1 cellular context compared by ENCODE assay signal in the genomic region with DNA sequence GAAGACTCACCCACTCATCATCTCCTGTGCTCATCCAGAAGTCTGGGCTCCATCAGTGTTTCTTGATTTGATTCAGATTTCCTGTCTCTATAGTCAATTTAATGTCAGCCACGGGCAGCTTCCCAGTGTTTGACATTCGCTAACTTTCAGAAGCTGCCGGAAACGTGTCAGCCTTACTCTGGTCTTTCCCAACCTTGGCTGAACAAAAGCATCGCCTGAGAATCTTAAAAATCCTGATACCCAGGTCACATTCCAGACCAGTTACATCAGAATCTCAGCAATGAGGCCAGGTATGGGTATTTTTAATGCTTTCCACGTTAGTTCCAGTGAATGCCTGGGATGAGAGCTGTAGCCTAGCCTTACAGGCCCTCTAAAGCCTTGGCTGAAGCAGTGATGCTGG.
TF ChIP-seq lines count a peak whose summit lies in the region.

No MANE protein-coding gene starts in this region.

TF ChIP-seq in HepG2, 621 proteins besides CTCF, POLR2A, EP300 and RAD21:
- TF ChIP-seq CBFB (CRISPR knock-in tag; IDR thresholded peaks at IDR 0.05): no peak
- TF ChIP-seq, protein P1, sequence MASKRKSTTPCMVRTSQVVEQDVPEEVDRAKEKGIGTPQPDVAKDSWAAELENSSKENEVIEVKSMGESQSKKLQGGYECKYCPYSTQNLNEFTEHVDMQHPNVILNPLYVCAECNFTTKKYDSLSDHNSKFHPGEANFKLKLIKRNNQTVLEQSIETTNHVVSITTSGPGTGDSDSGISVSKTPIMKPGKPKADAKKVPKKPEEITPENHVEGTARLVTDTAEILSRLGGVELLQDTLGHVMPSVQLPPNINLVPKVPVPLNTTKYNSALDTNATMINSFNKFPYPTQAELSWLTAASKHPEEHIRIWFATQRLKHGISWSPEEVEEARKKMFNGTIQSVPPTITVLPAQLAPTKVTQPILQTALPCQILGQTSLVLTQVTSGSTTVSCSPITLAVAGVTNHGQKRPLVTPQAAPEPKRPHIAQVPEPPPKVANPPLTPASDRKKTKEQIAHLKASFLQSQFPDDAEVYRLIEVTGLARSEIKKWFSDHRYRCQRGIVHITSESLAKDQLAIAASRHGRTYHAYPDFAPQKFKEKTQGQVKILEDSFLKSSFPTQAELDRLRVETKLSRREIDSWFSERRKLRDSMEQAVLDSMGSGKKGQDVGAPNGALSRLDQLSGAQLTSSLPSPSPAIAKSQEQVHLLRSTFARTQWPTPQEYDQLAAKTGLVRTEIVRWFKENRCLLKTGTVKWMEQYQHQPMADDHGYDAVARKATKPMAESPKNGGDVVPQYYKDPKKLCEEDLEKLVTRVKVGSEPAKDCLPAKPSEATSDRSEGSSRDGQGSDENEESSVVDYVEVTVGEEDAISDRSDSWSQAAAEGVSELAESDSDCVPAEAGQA (IDR thresholded peaks at IDR 0.05; ENCODE audit: low read depth): no peak
- TF ChIP-seq, protein P1 (CRISPR knock-in tag; IDR thresholded peaks at IDR 0.05; ENCODE audit: borderline replicate concordance): no peak
- no peak for TF ChIP-seq ZNF772 (CRISPR knock-in tag; IDR thresholded peaks at IDR 0.05)
- no peak for TF ChIP-seq ZNF282 (IDR thresholded peaks at IDR 0.05; ENCODE audit: partially characterized antibody)
- TF ChIP-seq ZNF879 (CRISPR knock-in tag; IDR thresholded peaks at IDR 0.05): no peak
- no peak for TF ChIP-seq RFXANK (CRISPR knock-in tag; IDR thresholded peaks at IDR 0.05)
- TF ChIP-seq, protein P2, sequence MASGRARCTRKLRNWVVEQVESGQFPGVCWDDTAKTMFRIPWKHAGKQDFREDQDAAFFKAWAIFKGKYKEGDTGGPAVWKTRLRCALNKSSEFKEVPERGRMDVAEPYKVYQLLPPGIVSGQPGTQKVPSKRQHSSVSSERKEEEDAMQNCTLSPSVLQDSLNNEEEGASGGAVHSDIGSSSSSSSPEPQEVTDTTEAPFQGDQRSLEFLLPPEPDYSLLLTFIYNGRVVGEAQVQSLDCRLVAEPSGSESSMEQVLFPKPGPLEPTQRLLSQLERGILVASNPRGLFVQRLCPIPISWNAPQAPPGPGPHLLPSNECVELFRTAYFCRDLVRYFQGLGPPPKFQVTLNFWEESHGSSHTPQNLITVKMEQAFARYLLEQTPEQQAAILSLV (CRISPR knock-in tag; IDR thresholded peaks at IDR 0.05; ENCODE audit: borderline replicate concordance): no peak
- TF ChIP-seq CBX2 (IDR thresholded peaks at IDR 0.05; ENCODE audit: low read depth, low read length): no peak
- TF ChIP-seq CBX2 (CRISPR knock-in tag; IDR thresholded peaks at IDR 0.05; ENCODE audit: low read depth): no peak
